11 cellular contexts compared by ENCODE assay signal in the genomic region with DNA sequence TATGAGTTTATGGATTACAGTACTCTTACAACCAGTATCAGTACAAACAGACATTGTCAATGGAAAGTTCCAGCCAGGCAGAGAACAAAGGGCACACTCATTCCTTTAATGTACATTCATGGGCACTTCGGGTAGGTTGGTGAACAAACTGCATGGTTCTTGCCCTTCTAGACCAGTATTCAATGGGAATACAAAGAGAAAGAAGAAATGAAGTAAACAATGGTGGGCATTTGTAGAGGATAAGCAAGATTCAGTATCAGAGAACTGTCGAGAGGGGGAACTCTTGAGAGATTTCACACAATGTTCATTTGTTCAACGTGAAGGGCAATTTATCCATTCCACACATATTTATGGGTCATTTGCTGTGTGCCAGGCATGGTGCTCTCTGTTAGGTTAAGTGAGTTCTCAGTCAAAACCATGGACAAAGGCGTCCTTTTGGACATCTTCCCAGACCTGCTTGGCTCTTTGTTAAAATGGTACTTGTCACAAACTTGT.
DNase-seq lines count a peak whose midpoint lies in the region; ATAC-seq and TF ChIP-seq lines count a peak whose summit lies in the region.
"Had no signal": no experiment of that assay in that cellular context is flagged by ENCODE, and none has a peak within 500 bp of the region (broad histone marks: within the 10 kb centered on the region; RNA-seq: fewer than 3 reads in every experiment).

No MANE protein-coding gene starts in this region.

- no peak for TF ChIP-seq RAD21 in HCT116 (IDR thresholded peaks at IDR 0.05; ENCODE audit: low read depth)

- H3K27me3 ChIP-seq in HCT116 (ENCODE audit: insufficient read depth, low read length) (no peaks in the 10 kb centered on the region), adipocyte (replicated peaks; ENCODE audit: control insufficient read depth, insufficient read depth, low read length) (peaks cover 6% of the 10 kb centered on the region), aorta (ENCODE audit: control insufficient read depth in 1 of 2, insufficient read depth in 2 of 2, low read length in 1 of 2) (peaks cover 0 to 2% of the 10 kb centered on the region in 2 donors)
- H3K27me3 ChIP-seq: upper lobe of left lung had no signal

- no peaks in the 10 kb centered on the region for H3K79me2 ChIP-seq in HCT116 (ENCODE audit: insufficient read depth, low read length)

- intact Hi-C loops in HCT116 (cut with micrococcal nuclease) (no loop called here), aorta (cut with DNase I) (no loop called here)

- CTCF ChIA-PET in HCT116 (lab: Charles Lee): no interaction called here

- H3K36me3 ChIP-seq in HCT116 (ENCODE audit: control insufficient read depth in 1 of 2, insufficient read depth in 2 of 2, low read length in 2 of 2) (no peaks in the 10 kb centered on the region), adipocyte (ENCODE audit: control insufficient read depth, insufficient read depth, low read length, severe bottlenecking) (no peaks in the 10 kb centered on the region), aorta (ENCODE audit: control insufficient read depth in 1 of 2, insufficient read depth in 2 of 2, low read length in 1 of 2) (no peaks in the 10 kb centered on the region)
- H3K36me3 ChIP-seq: upper lobe of left lung had no signal

- H3K9ac ChIP-seq in HCT116 (ENCODE audit: low read length) (no peak overlapping the region), adipocyte (ENCODE audit: low read length) (no peak overlapping the region)

- 38% methylated on average over 4 of the region's 4 CpGs for WGBS in aorta, 2 donors

- H3K9me3 ChIP-seq in HCT116 (ENCODE audit: control insufficient read depth in 1 of 2, insufficient read depth in 1 of 2, low read depth in 1 of 2, low read length in 2 of 2): peaks cover 0 to 11% of the 10 kb centered on the region in 2 experiments; a peak in 2 of 4 replicates
- H3K9me3 ChIP-seq in adipocyte (ENCODE audit: control insufficient read depth, low read length): peaks cover 14% of the 10 kb centered on the region
- peaks cover 6% of the 10 kb centered on the region for H3K9me3 ChIP-seq in aorta (ENCODE audit: control insufficient read depth, low read length)
- H3K9me3 ChIP-seq: upper lobe of left lung had no signal

- H4K20me1 ChIP-seq in HCT116 (ENCODE audit: insufficient read depth): no peaks in the 10 kb centered on the region

- peak in 2 of 3 experiments; percentile 27 to 36; a peak in 3 of 6 replicates for TF ChIP-seq CTCF in HCT116 (IDR thresholded peaks at IDR 0.05 in 2 of 3, conservative IDR thresholded peaks at IDR 0.05 in 1 of 3; ENCODE audit: borderline replicate concordance in 1 of 3, insufficient read depth in 1 of 3, low read depth in 2 of 3, low read length in 2 of 3)
- TF ChIP-seq CTCF in GM10266 (IDR thresholded peaks at IDR 0.05; ENCODE audit: control insufficient read depth, insufficient read depth, low read depth, missing control alignments): no peak

- BruUV-seq in HCT116 (replicated peaks; lab: Mats Ljungman, UMichigan): no TSS peak

- RAD21 ChIA-PET in HCT116 (lab: Charles Lee; ENCODE audit: low non-redundant PET in 1 of 2, low total read pairs in 2 of 2, uncharacterized antibody in 2 of 2, unreplicated experiment in 2 of 2): no interaction called here

- no peak overlapping the region for H2AFZ ChIP-seq in HCT116 (ENCODE audit: low read depth, low read length, poor library complexity, severe bottlenecking)

- peak; percentile 34 for DNase-seq in COLO829 (ENCODE audit: low spot score)
- no peak for DNase-seq in HCT116 (ENCODE audit: low read depth, low spot score)
- DNase-seq in adipocyte (ENCODE audit: low read depth): peak; percentile 4
- DNase-seq in medulla oblongata (ENCODE audit: extremely low spot score): peak; percentile 39
- no peak for DNase-seq in GM10266 (ENCODE audit: extremely low spot score)
- no peak for DNase-seq in aorta
- DNase-seq in HT-29 (ENCODE audit: low spot score): no peak
- DNase-seq: activated naive CD8-positive, alpha-beta T cell treated with anti-CD3 and anti-CD28 coated beads, Interleukin-2, amount 50 U/mL, for 24 hours; stimulated activated CD4-positive, alpha-beta T cell treated with anti-CD3 and anti-CD28 coated beads, Interleukin-4, amount 100 ng/mL, for 1 hour; upper lobe of left lung had no signal

- H3K4me1 ChIP-seq in HCT116 (ENCODE audit: control insufficient read depth in 1 of 2, insufficient read depth in 2 of 2, low read length in 2 of 2) (no peaks in the 10 kb centered on the region), adipocyte (ENCODE audit: control insufficient read depth, insufficient read depth, low read length) (no peaks in the 10 kb centered on the region), aorta (ENCODE audit: control insufficient read depth in 1 of 2, insufficient read depth in 2 of 2, low read length in 2 of 2) (no peaks in the 10 kb centered on the region)
- H3K4me1 ChIP-seq: upper lobe of left lung had no signal

- POLR2A ChIA-PET in HCT116 (lab: Charles Lee): no interaction called here

- no peak for ATAC-seq in HCT116
- ATAC-seq in GM21381 (IDR thresholded peaks at IDR 0.05; ENCODE audit: unreplicated experiment): no peak
- ATAC-seq in aorta (ENCODE audit: low FRiP score): no peak
- ATAC-seq: activated naive CD8-positive, alpha-beta T cell treated with anti-CD3 and anti-CD28 coated beads, Interleukin-2, amount 50 U/mL, for 24 hours had no signal

- H3K9me2 ChIP-seq in HCT116 (ENCODE audit: insufficient read depth): no peaks in the 10 kb centered on the region

- H3K4me2 ChIP-seq in HCT116 (ENCODE audit: low read length): no peak overlapping the region

- no peak for TF ChIP-seq POLR2A in HCT116 (IDR thresholded peaks at IDR 0.05; ENCODE audit: borderline replicate concordance, extremely low read depth, insufficient read depth, insufficient read length)

- H3K4me3 ChIP-seq in HCT116 (replicated peaks in 1 of 2; ENCODE audit: low read depth in 1 of 2, low read length in 2 of 2): no peak overlapping the region
- H3K4me3 ChIP-seq in adipocyte (ENCODE audit: low read length): no peak overlapping the region
- H3K4me3 ChIP-seq in aorta (ENCODE audit: low read length in 2 of 2): no peak overlapping the region
- H3K4me3 ChIP-seq: upper lobe of left lung had no signal

- H3K27ac ChIP-seq in HCT116 (ENCODE audit: low read depth, low read length) (no peak overlapping the region), aorta (ENCODE audit: low read depth in 1 of 2, low read length in 2 of 2) (no peak overlapping the region)
- H3K27ac ChIP-seq: upper lobe of left lung had no signal

TF ChIP-seq in HCT116, 20 proteins besides CTCF, POLR2A, EP300 and RAD21 (continues in another document):
- TF ChIP-seq CBX3 (IDR thresholded peaks at IDR 0.05; ENCODE audit: low read depth) (no peak), TCF7L2 (IDR thresholded peaks at IDR 0.05; ENCODE audit: borderline replicate concordance, extremely low read depth, insufficient read depth, insufficient read length) (no peak), ZFX (IDR thresholded peaks at IDR 0.05) (no peak), EZH2phosphoT487 (IDR thresholded peaks at IDR 0.05; ENCODE audit: borderline replicate concordance) (no peak), SIN3A (IDR thresholded peaks at IDR 0.05; ENCODE audit: low read depth) (no peak)
- TF ChIP-seq, protein P1, sequence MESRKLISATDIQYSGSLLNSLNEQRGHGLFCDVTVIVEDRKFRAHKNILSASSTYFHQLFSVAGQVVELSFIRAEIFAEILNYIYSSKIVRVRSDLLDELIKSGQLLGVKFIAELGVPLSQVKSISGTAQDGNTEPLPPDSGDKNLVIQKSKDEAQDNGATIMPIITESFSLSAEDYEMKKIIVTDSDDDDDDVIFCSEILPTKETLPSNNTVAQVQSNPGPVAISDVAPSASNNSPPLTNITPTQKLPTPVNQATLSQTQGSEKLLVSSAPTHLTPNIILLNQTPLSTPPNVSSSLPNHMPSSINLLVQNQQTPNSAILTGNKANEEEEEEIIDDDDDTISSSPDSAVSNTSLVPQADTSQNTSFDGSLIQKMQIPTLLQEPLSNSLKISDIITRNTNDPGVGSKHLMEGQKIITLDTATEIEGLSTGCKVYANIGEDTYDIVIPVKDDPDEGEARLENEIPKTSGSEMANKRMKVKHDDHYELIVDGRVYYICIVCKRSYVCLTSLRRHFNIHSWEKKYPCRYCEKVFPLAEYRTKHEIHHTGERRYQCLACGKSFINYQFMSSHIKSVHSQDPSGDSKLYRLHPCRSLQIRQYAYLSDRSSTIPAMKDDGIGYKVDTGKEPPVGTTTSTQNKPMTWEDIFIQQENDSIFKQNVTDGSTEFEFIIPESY (IDR thresholded peaks at IDR 0.05; ENCODE audit: extremely low read depth, insufficient replicate concordance, low read length): no peak
- TF ChIP-seq, protein P2, sequence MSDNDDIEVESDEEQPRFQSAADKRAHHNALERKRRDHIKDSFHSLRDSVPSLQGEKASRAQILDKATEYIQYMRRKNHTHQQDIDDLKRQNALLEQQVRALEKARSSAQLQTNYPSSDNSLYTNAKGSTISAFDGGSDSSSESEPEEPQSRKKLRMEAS (IDR thresholded peaks at IDR 0.05): no peak
- TF ChIP-seq, protein P3, sequence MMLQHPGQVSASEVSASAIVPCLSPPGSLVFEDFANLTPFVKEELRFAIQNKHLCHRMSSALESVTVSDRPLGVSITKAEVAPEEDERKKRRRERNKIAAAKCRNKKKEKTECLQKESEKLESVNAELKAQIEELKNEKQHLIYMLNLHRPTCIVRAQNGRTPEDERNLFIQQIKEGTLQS (IDR thresholded peaks at IDR 0.05): no peak

Comparison
In these comparisons a context has a peak if more than half of its experiments do, and no peak if none do; other contexts are left out.
1. DNase-seq: peak in COLO829 (single experiment), adipocyte (single experiment) and medulla oblongata (single experiment); none in HCT116 (single experiment), GM10266 (single experiment), aorta (0 of 2) and HT-29 (single experiment).